In genomic region chr10:98444314-98445006, GRCh38 we compare ENCODE assay signal across 12 cellular contexts. TPM values are rescaled to one million over a fixed set of nuclear protein-coding genes. Genes with fewer than 3 reads are reported as not detected.
DNase-seq lines count a peak whose midpoint lies in the region; ATAC-seq, FAIRE-seq and TF ChIP-seq lines count a peak whose summit lies in the region.
"Had no signal": no experiment of that assay in that cellular context is flagged by ENCODE, and none has a peak within 500 bp of the region (broad histone marks: within the 10 kb centered on the region; RNA-seq: fewer than 3 reads in every experiment).

No MANE protein-coding gene starts in this region.

- H3K27me3 Mint-ChIP-seq in T-helper 1 cell treated with Interleukin-12 subunit alpha and Interleukin-12 subunit beta and Interleukin-4 antibody, amounts not matched to agents 30 μg/mL and 1 μg/mL, for 36 hours (ENCODE audit: low read depth): peaks cover 7% of the 10 kb centered on the region

- peaks cover 15% of the 10 kb centered on the region for H3K4me1 ChIP-seq in GM12878 (ENCODE audit: control insufficient read depth, insufficient read depth, low read length)

- in situ Hi-C loops in GM12878 (cut with MboI): no loop called here

- POLR2A ChIA-PET in GM12878 (lab: Charles Lee): interaction anchor here (1.7 kb wide), 1 partner anchor 32 kb away, joined by 3 read pairs; no protein-coding TSS in a partner anchor

- H3K4me1 Mint-ChIP-seq in T-helper 1 cell treated with Interleukin-12 subunit alpha and Interleukin-12 subunit beta and Interleukin-4 antibody, amounts not matched to agents 30 μg/mL and 1 μg/mL, for 36 hours (ENCODE audit: low read depth): peaks cover 25% of the 10 kb centered on the region

- TF ChIP-seq EP300 in GM12878 (IDR thresholded peaks at IDR 0.05; ENCODE audit: borderline replicate concordance in 1 of 2, control insufficient read depth in 1 of 2, low read depth in 2 of 2, low read length in 2 of 2): no peak

- no peaks in the 10 kb centered on the region for H3K27me3 ChIP-seq in GM12878 (replicated peaks in 1 of 2; ENCODE audit: control insufficient read depth in 2 of 2, insufficient read depth in 2 of 2, low read length in 1 of 2)
- H3K27me3 ChIP-seq: suprapubic skin had no signal

- peaks cover 2% of the 10 kb centered on the region for H3K9me3 Mint-ChIP-seq in T-helper 1 cell treated with Interleukin-12 subunit alpha and Interleukin-12 subunit beta and Interleukin-4 antibody, amounts not matched to agents 30 μg/mL and 1 μg/mL, for 36 hours

- DNase-seq in T-helper 1 cell (no peak), GM12878 (ENCODE audit: low read depth, low spot score) (no peak), renal cortical epithelial cell (ENCODE audit: low read depth) (peak; percentile 52), NCI-H1092 treated with DMSO at 0.1 percent for 48 hours (lab: John Stamatoyannopoulos, UW) (no peak)
- DNase-seq: activated gamma-delta T cell treated with Interleukin-2 at 50 U/mL for 16 hours; stimulated activated CD4-positive, alpha-beta T cell treated with anti-CD3 and anti-CD28 coated beads, Interleukin-2, amount 100 ng/mL, for 24 hours had no signal

- peak overlapping the region; percentile 10; the same call in 1 of the 2 replicates for H3K4me3 ChIP-seq in GM12878

- no peak for TF ChIP-seq RAD21 in GM12878 (IDR thresholded peaks at IDR 0.05; ENCODE audit: insufficient read depth, low read depth, low read length)

- H3K4me3 Mint-ChIP-seq in T-helper 1 cell treated with Interleukin-12 subunit alpha and Interleukin-12 subunit beta and Interleukin-4 antibody, amounts not matched to agents 30 μg/mL and 1 μg/mL, for 36 hours: peak overlapping the region; percentile 58

- TF ChIP-seq CTCF in GM12878 (IDR thresholded peaks at IDR 0.05 in 2 of 3, conservative IDR thresholded peaks at IDR 0.05 in 1 of 3; ENCODE audit: control insufficient read depth in 2 of 3, extremely low read depth in 1 of 3, insufficient read depth in 1 of 3, low read depth in 3 of 3, low read length in 3 of 3): no peak

- RAD21 ChIA-PET in GM12878 (lab: Charles Lee; ENCODE audit: unreplicated experiment): interaction anchor here (0.9 to 1.3 kb wide), 2 partner anchors 23 to 40 kb away, joined by 3 to 4 read pairs; no protein-coding TSS in a partner anchor

- FAIRE-seq in GM12878 (lab: Jason Lieb, UNC): no peak

- H3K4me2 ChIP-seq in GM12878 (ENCODE audit: control insufficient read depth, insufficient read depth): peak overlapping the region; percentile 78
- H3K4me2 ChIP-seq: KMS-11 had no signal

- H3K36me3 Mint-ChIP-seq in T-helper 1 cell treated with Interleukin-12 subunit alpha and Interleukin-12 subunit beta and Interleukin-4 antibody, amounts not matched to agents 30 μg/mL and 1 μg/mL, for 36 hours (ENCODE audit: low read depth): peaks cover 37% of the 10 kb centered on the region

- H3K9ac ChIP-seq in GM12878 (ENCODE audit: control insufficient read depth, insufficient read depth, low read length): no peak overlapping the region
- H3K9ac ChIP-seq: KMS-11 had no signal

- WGBS in GM12878 (ENCODE audit: insufficient coverage, insufficient replicate concordance, low lambda C conversion rate, missing lambda C conversion rate): 83% methylated on average over 9 of the region's 9 CpGs

- SMC1A ChIA-PET in GM12878 (lab: Charles Lee; ENCODE audit: uncharacterized antibody, unreplicated experiment): interaction anchor here (1.0 to 1.1 kb wide), 3 partner anchors 19 to 36 kb away, joined by 3 to 4 read pairs (median 3); no protein-coding TSS in a partner anchor

- BruUV-seq in GM12878 (replicated peaks; lab: Mats Ljungman, UMichigan): TSS peak; percentile 53

- H4K20me1 ChIP-seq in GM12878 (ENCODE audit: control insufficient read depth, insufficient read depth): no peaks in the 10 kb centered on the region; the same call in 1 of the 2 replicates

- peak overlapping the region; percentile 14; the same call in 1 of the 2 replicates for H3K27ac ChIP-seq in GM12878 (ENCODE audit: control insufficient read depth, insufficient read depth)
- H3K27ac ChIP-seq: KMS-11, suprapubic skin had no signal

- peaks cover 30% of the 10 kb centered on the region for H3K79me2 ChIP-seq in GM12878 (ENCODE audit: control insufficient read depth, insufficient read depth, low read length)

- no peaks in the 10 kb centered on the region for H3K9me3 ChIP-seq in GM12878 (replicated peaks; ENCODE audit: control insufficient read depth, insufficient read depth, low read length)
- H3K9me3 ChIP-seq: suprapubic skin had no signal

- intact Hi-C loops in GM12878 (cut with micrococcal nuclease; ENCODE audit: unreplicated experiment): no loop called here

- CTCF ChIA-PET in GM12878 (lab: Yijun Ruan, JAX): interaction anchor here (0.6 to 4.7 kb wide), 5 partner anchors 8 to 274 kb away, joined by 3 to 22 read pairs (median 3); no protein-coding TSS in a partner anchor

- peak overlapping the region; percentile 70 for H3K27ac Mint-ChIP-seq in T-helper 1 cell treated with Interleukin-12 subunit alpha and Interleukin-12 subunit beta and Interleukin-4 antibody, amounts not matched to agents 30 μg/mL and 1 μg/mL, for 36 hours

- H3K36me3 ChIP-seq in GM12878 (ENCODE audit: control insufficient read depth in 2 of 2, insufficient read depth in 2 of 2, low read length in 1 of 2): peaks cover 3 to 6% of the 10 kb centered on the region in 2 experiments

- peak; percentile 28 for ATAC-seq in HG03565 (IDR thresholded peaks at IDR 0.05; ENCODE audit: unreplicated experiment)
- peak; percentile 59 for ATAC-seq in GM12878
- no peak for ATAC-seq in GM19463 (IDR thresholded peaks at IDR 0.05; ENCODE audit: unreplicated experiment)
- no peak for ATAC-seq in HG02970 (IDR thresholded peaks at IDR 0.05; ENCODE audit: low FRiP score, unreplicated experiment)

- TF ChIP-seq POLR2A in GM12878 (IDR thresholded peaks at IDR 0.05; ENCODE audit: low read depth, low read length): no peak

- no peak overlapping the region for H2AFZ ChIP-seq in GM12878 (ENCODE audit: control insufficient read depth, low read depth, low read length)

TF ChIP-seq in GM12878, 131 proteins besides CTCF, POLR2A, EP300 and RAD21 (continues in another document):
- no peak for TF ChIP-seq NFIC (IDR thresholded peaks at IDR 0.05; ENCODE audit: low read depth, low read length)
- TF ChIP-seq IRF4 (IDR thresholded peaks at IDR 0.05; ENCODE audit: low read depth, low read length): peak; percentile 43; the same call in 1 of the 2 replicates
- 0 out of 2 replicates have a peak, but pooled peaks have one; percentile 36 for TF ChIP-seq IKZF1 (conservative IDR thresholded peaks at IDR 0.05)
- no peak for TF ChIP-seq RELB (IDR thresholded peaks at IDR 0.05; ENCODE audit: low read depth)
- TF ChIP-seq SPI1 (IDR thresholded peaks at IDR 0.05; ENCODE audit: borderline replicate concordance, insufficient read depth, low read depth, low read length): peak; percentile 90
- TF ChIP-seq RUNX3 (IDR thresholded peaks at IDR 0.05; ENCODE audit: low read length): 0 out of 2 replicates have a peak, but pooled peaks have one; percentile 26

RNA-seq across cellular contexts. Expression of gene HPS1, which starts 2.3 kb away (rescaled TPM):
- total RNA-seq in GM12878 (2013; cell fraction: nucleolus; rRNA removed): 119 and 128 TPM in 2 replicates
- 44.5 and 50.8 TPM in 2 replicates for total RNA-seq in GM12878 (2014; rRNA removed)
- total RNA-seq in GM12878 (2014; rRNA removed; fragmentation: Illumina TruSeq; extraction: Trizol): 26.0 and 27.1 TPM in 2 replicates
- 63.9 and 71.5 TPM in 2 replicates for total RNA-seq in GM12878 (2021)
- polyA plus RNA-seq in GM12878 (2011; ENCODE audit: low read depth): 19.7 TPM
- 36.7 and 58.7 TPM in 2 replicates for polyA plus RNA-seq in GM12878 (2011; rRNA removed)
- polyA plus RNA-seq in GM12878 (2011; cell fraction: cytosol; rRNA removed): 55.6 and 67.7 TPM in 2 replicates
- polyA plus RNA-seq in GM12878 (2011; cell fraction: nucleus; rRNA removed): 252 and 294 TPM in 2 replicates
- 53.6 and 53.9 TPM in 2 replicates for polyA plus RNA-seq in GM12878 (2012)
- 36.5 and 45.8 TPM in 2 replicates for polyA plus RNA-seq in GM12878 (2014; fragmentation: Illumina TruSeq; extraction: Trizol)
- polyA plus RNA-seq in GM12878 (2014; fragmentation: Nextera tagmentation; extraction: Ambion mirVana): 10 to 100 TPM; 27.9 to 35.8 TPM
- polyA plus RNA-seq in GM12878 (2014; rRNA removed): 59.3 and 65.2 TPM in 2 replicates
- 100 to 1,000 TPM; 123 to 138 TPM for polyA plus RNA-seq in GM12878 (2016; fragmentation: Nextera tagmentation; extraction: Ambion mirVana)
- 45.6 and 57.2 TPM in 2 replicates for polyA minus RNA-seq in GM12878 (2011; rRNA and poly(A)+ RNA removed)
- 21.9 and 23.4 TPM in 2 replicates for polyA minus RNA-seq in GM12878 (2011; cell fraction: cytosol; rRNA and poly(A)+ RNA removed)
- 68.9 and 118 TPM in 2 replicates for polyA minus RNA-seq in GM12878 (2011; cell fraction: nucleus; rRNA and poly(A)+ RNA removed)
- total RNA-seq in renal cortical epithelial cell: 9.4 and 19.8 TPM in 2 replicates

RNA-seq across cellular contexts. Expression of gene PYROXD2, which starts 29.5 kb away (rescaled TPM):
- 28.8 and 34.3 TPM in 2 replicates for total RNA-seq in GM12878 (2013; cell fraction: nucleolus; rRNA removed)
- total RNA-seq in GM12878 (2014; rRNA removed) (8.1 and 9.2 TPM in 2 replicates), GM12878 (2014; rRNA removed; fragmentation: Illumina TruSeq; extraction: Trizol) (5.3 and 7.2 TPM in 2 replicates), GM12878 (2021) (9.5 and 11.3 TPM in 2 replicates), renal cortical epithelial cell (4.6 and 8.7 TPM in 2 replicates)
- 0.87 TPM for polyA plus RNA-seq in GM12878 (2011; ENCODE audit: low read depth)
- polyA plus RNA-seq in GM12878 (2011; rRNA removed) (5.0 and 7.6 TPM in 2 replicates), GM12878 (2014; fragmentation: Illumina TruSeq; extraction: Trizol) (1.1 and 4.8 TPM in 2 replicates), GM12878 (2014; fragmentation: Nextera tagmentation; extraction: Ambion mirVana) (10 to 100 TPM; 10.8 to 11.8 TPM), GM12878 (2014; rRNA removed) (10.4 and 13.6 TPM in 2 replicates), GM12878 (2016; fragmentation: Nextera tagmentation; extraction: Ambion mirVana) (10 to 100 TPM; 14.2 to 15.8 TPM)
- 4.3 and 9.9 TPM in 2 replicates for polyA plus RNA-seq in GM12878 (2011; cell fraction: cytosol; rRNA removed)
- 37.1 and 47.3 TPM in 2 replicates for polyA plus RNA-seq in GM12878 (2011; cell fraction: nucleus; rRNA removed)
- polyA plus RNA-seq in GM12878 (2012): 5.0 and 5.5 TPM in 2 replicates
- 1.9 and 3.3 TPM in 2 replicates for polyA minus RNA-seq in GM12878 (2011; rRNA and poly(A)+ RNA removed)
- 1.5 and 1.8 TPM in 2 replicates for polyA minus RNA-seq in GM12878 (2011; cell fraction: cytosol; rRNA and poly(A)+ RNA removed)
- 3.4 and 5.2 TPM in 2 replicates for polyA minus RNA-seq in GM12878 (2011; cell fraction: nucleus; rRNA and poly(A)+ RNA removed)

Comparison
In these comparisons a context has a peak if more than half of its experiments do, and no peak if none do; other contexts are left out.
1. ATAC-seq: peak in HG03565 (single experiment) and GM12878 (single experiment); none in GM19463 (single experiment) and HG02970 (single experiment).